ENCODE assay signal across 22 cellular contexts in genomic region chr17:81138500-81138899, GRCh38. TPM values are rescaled to one million over a fixed set of nuclear protein-coding genes. Genes with fewer than 3 reads are reported as not detected.
DNase-seq lines count a peak whose midpoint lies in the region; ATAC-seq and TF ChIP-seq lines count a peak whose summit lies in the region.
"Had no signal": no experiment of that assay in that cellular context is flagged by ENCODE, and none has a peak within 500 bp of the region (broad histone marks: within the 10 kb centered on the region; RNA-seq: fewer than 3 reads in every experiment).

No MANE protein-coding gene starts in this region.

- H3K27ac Mint-ChIP-seq in stimulated activated naive CD8-positive, alpha-beta T cell treated with anti-CD3 and anti-CD28 coated beads, Interleukin-15, Interleukin-2, amounts not matched to agents 100 ng/mL and 50 ng/mL, for 24 hours = peak overlapping the region; percentile 40
- no peak overlapping the region for H3K27ac Mint-ChIP-seq in stimulated activated naive CD8-positive, alpha-beta T cell treated with anti-CD3 and anti-CD28 coated beads, Interleukin-15, amount 100 ng/mL, for 72 hours
- H3K27ac Mint-ChIP-seq in brain = peak overlapping the region in 3 of 5 experiments; percentile 44 to 53 (median 51)
- H3K27ac Mint-ChIP-seq in neural progenitor cell = peak overlapping the region; percentile 1
- H3K27ac Mint-ChIP-seq: CD4-positive, alpha-beta T cell had no signal

- H3K36me3 Mint-ChIP-seq in stimulated activated naive CD8-positive, alpha-beta T cell treated with anti-CD3 and anti-CD28 coated beads, Interleukin-15, Interleukin-2, amounts not matched to agents 100 ng/mL and 50 ng/mL, for 24 hours (ENCODE audit: low read depth) = no peaks in the 10 kb centered on the region
- H3K36me3 Mint-ChIP-seq in brain (no peaks in the 10 kb centered on the region), neural progenitor cell (no peaks in the 10 kb centered on the region)

- TF ChIP-seq CTCF in brain (conservative IDR thresholded peaks at IDR 0.05) (no peak), neural progenitor cell (IDR thresholded peaks at IDR 0.05) (no peak), left lung (IDR thresholded peaks at IDR 0.05) (no peak)

- no peak for DNase-seq in stimulated activated naive CD8-positive, alpha-beta T cell treated with anti-CD3 and anti-CD28 coated beads, Interleukin-15, amount 100 ng/mL, for 72 hours
- DNase-seq in neural progenitor cell (ENCODE audit: low spot score) (no peak), NCI-H1417 treated with DMSO at 0.1 percent for 48 hours (lab: John Stamatoyannopoulos, UW) (no peak), NCI-H146 (lab: John Stamatoyannopoulos, UW) (no peak), left lung (no peak)
- DNase-seq: Caco-2; CD4-positive, alpha-beta T cell; DMS153; GDM1; GM23248; NCI-H1105 treated with DMSO at 0.1 percent for 48 hours; NCI-H187; NCI-H226; NCI-H524 had no signal

- H3K4me3 ChIP-seq in neural progenitor cell = no peak overlapping the region
- H3K4me3 ChIP-seq in left lung = no peak overlapping the region
- H3K4me3 ChIP-seq: GM23248, K562 had no signal

- H3K4me1 Mint-ChIP-seq in stimulated activated naive CD8-positive, alpha-beta T cell treated with anti-CD3 and anti-CD28 coated beads, Interleukin-15, Interleukin-2, amounts not matched to agents 100 ng/mL and 50 ng/mL, for 24 hours (ENCODE audit: low read depth) = peaks cover 3% of the 10 kb centered on the region
- peaks cover 9% of the 10 kb centered on the region for H3K4me1 Mint-ChIP-seq in stimulated activated naive CD8-positive, alpha-beta T cell treated with anti-CD3 and anti-CD28 coated beads, Interleukin-15, amount 100 ng/mL, for 72 hours
- H3K4me1 Mint-ChIP-seq in brain (peaks cover 4% of the 10 kb centered on the region), neural progenitor cell (peaks cover 8% of the 10 kb centered on the region)

- H3K4me2 ChIP-seq in neural progenitor cell = no peak overlapping the region

- H3K4me3 Mint-ChIP-seq in stimulated activated naive CD8-positive, alpha-beta T cell treated with anti-CD3 and anti-CD28 coated beads, Interleukin-15, Interleukin-2, amounts not matched to agents 100 ng/mL and 50 ng/mL, for 24 hours = no peak overlapping the region
- H3K4me3 Mint-ChIP-seq in stimulated activated naive CD8-positive, alpha-beta T cell treated with anti-CD3 and anti-CD28 coated beads, Interleukin-15, amount 100 ng/mL, for 72 hours = no peak overlapping the region
- no peak overlapping the region for H3K4me3 Mint-ChIP-seq in brain
- peak overlapping the region; percentile 3 for H3K4me3 Mint-ChIP-seq in neural progenitor cell
- H3K4me3 Mint-ChIP-seq: CD4-positive, alpha-beta T cell had no signal

- H2AFZ ChIP-seq in neural progenitor cell (replicated peaks) = no peak overlapping the region
- H2AFZ ChIP-seq: GM23248 had no signal

- H3K9me3 ChIP-seq in neural progenitor cell (ENCODE audit: low read depth) (no peaks in the 10 kb centered on the region), left lung (no peaks in the 10 kb centered on the region)

- H3K27ac ChIP-seq in neural progenitor cell (no peak overlapping the region), left lung (no peak overlapping the region)
- H3K27ac ChIP-seq: GM23248 had no signal

- H3K27me3 ChIP-seq in neural progenitor cell (no peaks in the 10 kb centered on the region), left lung (no peaks in the 10 kb centered on the region)

- H3K27me3 Mint-ChIP-seq in stimulated activated naive CD8-positive, alpha-beta T cell treated with anti-CD3 and anti-CD28 coated beads, Interleukin-15, Interleukin-2, amounts not matched to agents 100 ng/mL and 50 ng/mL, for 24 hours = no peaks in the 10 kb centered on the region
- H3K27me3 Mint-ChIP-seq in stimulated activated naive CD8-positive, alpha-beta T cell treated with anti-CD3 and anti-CD28 coated beads, Interleukin-15, amount 100 ng/mL, for 72 hours = no peaks in the 10 kb centered on the region
- H3K27me3 Mint-ChIP-seq in brain (no peaks in the 10 kb centered on the region), neural progenitor cell (ENCODE audit: insufficient read depth, low read depth) (peaks cover 15% of the 10 kb centered on the region)
- H3K27me3 Mint-ChIP-seq: CD4-positive, alpha-beta T cell had no signal

- no peak for ATAC-seq in stimulated activated naive CD8-positive, alpha-beta T cell treated with anti-CD3 and anti-CD28 coated beads, Interleukin-15, amount 100 ng/mL, for 72 hours
- no peak for ATAC-seq in left lung
- ATAC-seq: K562, Panc1, Right ventricle myocardium inferior had no signal

- H3K9me3 Mint-ChIP-seq in stimulated activated naive CD8-positive, alpha-beta T cell treated with anti-CD3 and anti-CD28 coated beads, Interleukin-15, Interleukin-2, amounts not matched to agents 100 ng/mL and 50 ng/mL, for 24 hours = peaks cover 14% of the 10 kb centered on the region
- peaks cover 12 to 20% of the 10 kb centered on the region in 2 donors for H3K9me3 Mint-ChIP-seq in stimulated activated naive CD8-positive, alpha-beta T cell treated with anti-CD3 and anti-CD28 coated beads, Interleukin-15, amount 100 ng/mL, for 72 hours
- peaks cover 0 to 3% (median 0%) of the 10 kb centered on the region in 5 experiments for H3K9me3 Mint-ChIP-seq in brain
- peaks cover 9% of the 10 kb centered on the region for H3K9me3 Mint-ChIP-seq in neural progenitor cell
- H3K9me3 Mint-ChIP-seq: CD4-positive, alpha-beta T cell had no signal

- no peaks in the 10 kb centered on the region for H4K20me1 ChIP-seq in neural progenitor cell (ENCODE audit: low read depth)

- H3K9ac ChIP-seq in neural progenitor cell = no peak overlapping the region
- H3K9ac ChIP-seq: GM23248 had no signal

- no peaks in the 10 kb centered on the region for H3K79me2 ChIP-seq in neural progenitor cell (ENCODE audit: low read depth)

- H3K36me3 ChIP-seq in neural progenitor cell (no peaks in the 10 kb centered on the region), left lung (no peaks in the 10 kb centered on the region)

- peaks cover 15% of the 10 kb centered on the region for H3F3A ChIP-seq in neural progenitor cell (ENCODE audit: low read depth)

- intact Hi-C loops in left lung (cut with DNase I) = no loop called here

- H3K4me1 ChIP-seq in neural progenitor cell (no peaks in the 10 kb centered on the region), left lung (peaks cover 6 to 16% of the 10 kb centered on the region in 2 donors)

RNA-seq across cellular contexts. Expression of gene PVALEF, which starts 26.8 kb away (rescaled TPM):
- polyA plus RNA-seq in brain (ENCODE audit: insufficient read depth, low read depth, low replicate concordance) = not detected
- total RNA-seq in neural progenitor cell (ENCODE audit: low replicate concordance) (not detected in 2 replicates), left lung (not detected)
- total RNA-seq: Caco-2; CD4-positive, alpha-beta T cell; Daoy; GM23248; K562; Right ventricle myocardium inferior; SK-MEL-5 had no signal
- polyA plus RNA-seq: BJ, GM23248, K562 had no signal

RNA-seq across cellular contexts. Expression of gene AATK, which starts 27.5 kb away (rescaled TPM):
- 61.7 TPM for polyA plus RNA-seq in brain (ENCODE audit: insufficient read depth, low read depth, low replicate concordance)
- 0.32 and 4.4 TPM in 2 replicates for total RNA-seq in neural progenitor cell (ENCODE audit: low replicate concordance)
- 10 to 100 TPM; 26.7 to 48.5 TPM for total RNA-seq in left lung

Comparison
In these comparisons a context has a peak if more than half of its experiments do, and no peak if none do; other contexts are left out.
1. H3K27ac Mint-ChIP-seq: peak in stimulated activated naive CD8-positive, alpha-beta T cell treated with anti-CD3 and anti-CD28 coated beads, Interleukin-15, Interleukin-2, amounts not matched to agents 100 ng/mL and 50 ng/mL, for 24 hours (single experiment), brain (3 of 5) and neural progenitor cell (single experiment); none in stimulated activated naive CD8-positive, alpha-beta T cell treated with anti-CD3 and anti-CD28 coated beads, Interleukin-15, amount 100 ng/mL, for 72 hours (0 of 2).